In the genomic region with DNA sequence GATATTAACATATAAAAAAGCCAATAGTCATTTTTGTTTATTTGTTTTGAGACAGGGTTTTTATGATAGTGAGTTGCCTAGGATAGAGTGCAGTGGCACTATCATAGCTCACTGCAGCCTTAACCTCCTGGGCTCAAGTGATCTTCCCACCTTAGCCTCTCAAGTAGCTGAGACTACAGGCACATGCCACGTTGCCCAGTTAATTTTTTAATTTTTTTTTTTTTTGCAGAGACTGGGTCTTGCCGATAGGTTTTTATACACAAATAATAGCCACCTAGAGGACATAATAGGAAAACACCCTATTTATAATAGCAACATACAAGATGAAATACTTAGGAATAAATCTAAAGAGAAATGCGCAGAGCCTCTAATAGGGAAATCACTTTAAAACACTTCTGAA, we compare ENCODE assay signal across 9 cellular contexts. TPM values are rescaled to one million over a fixed set of nuclear protein-coding genes. Genes with fewer than 3 reads are reported as not detected.
DNase-seq lines count a peak whose midpoint lies in the region; ATAC-seq and TF ChIP-seq lines count a peak whose summit lies in the region.
"Had no signal": no experiment of that assay in that cellular context is flagged by ENCODE, and none has a peak within 500 bp of the region (broad histone marks: within the 10 kb centered on the region; RNA-seq: fewer than 3 reads in every experiment).

No MANE protein-coding gene starts in this region.

- H3K27me3 ChIP-seq in HCT116 (ENCODE audit: insufficient read depth, low read length), result no peaks in the 10 kb centered on the region
- no peaks in the 10 kb centered on the region for H3K27me3 ChIP-seq in left lung

- RAD21 ChIA-PET in HCT116 (lab: Charles Lee; ENCODE audit: low non-redundant PET in 1 of 2, low total read pairs in 2 of 2, uncharacterized antibody in 2 of 2, unreplicated experiment in 2 of 2), result no interaction called here

- H3K4me1 ChIP-seq in HCT116 (ENCODE audit: control insufficient read depth in 1 of 2, insufficient read depth in 2 of 2, low read length in 2 of 2), result peaks cover 0 to 2% of the 10 kb centered on the region in 2 experiments; a peak in 1 of 4 replicates
- peaks cover 9 to 12% of the 10 kb centered on the region in 2 donors for H3K4me1 ChIP-seq in left lung

- POLR2A ChIA-PET in HCT116 (lab: Charles Lee), result no interaction called here

- intact Hi-C loops in HCT116 (cut with micrococcal nuclease) (loop anchor here (10.0 kb wide), 1 partner anchor 675 kb away; no protein-coding TSS in a partner anchor), left lung (cut with DNase I) (no loop called here), lower leg skin (cut with DNase I; ENCODE audit: low total_unique reads) (no loop called here)
- intact Hi-C loops in activated T-helper 2 cell treated with anti-CD3 and anti-CD28 coated beads, Interferon-gamma antibody, Interleukin-2, Interleukin-4, amounts not matched to agents 10 μg/mL and 5 μg/mL and 100 μg/mL, durations not matched to agents 14 hours and 24 hours and 36 hours (cut with micrococcal nuclease), result no loop called here

- peaks cover 33% of the 10 kb centered on the region for H3K4me1 Mint-ChIP-seq in activated T-helper 2 cell treated with anti-CD3 and anti-CD28 coated beads, Interferon-gamma antibody, Interleukin-2, Interleukin-4, amounts not matched to agents 10 μg/mL and 5 μg/mL and 100 μg/mL, durations not matched to agents 14 hours and 24 hours and 36 hours (ENCODE audit: low read depth)

- H3K36me3 ChIP-seq in HCT116 (ENCODE audit: control insufficient read depth in 1 of 2, insufficient read depth in 2 of 2, low read length in 2 of 2), result peaks cover 33 to 44% of the 10 kb centered on the region in 2 experiments
- peaks cover 0 to 54% of the 10 kb centered on the region in 2 donors for H3K36me3 ChIP-seq in left lung

- H3K27ac ChIP-seq in HCT116 (ENCODE audit: low read depth, low read length) (peak overlapping the region; percentile 0; the same call in 1 of the 2 replicates), left lung (no peak overlapping the region)

- peaks cover 98% of the 10 kb centered on the region for H3K79me2 ChIP-seq in HCT116 (ENCODE audit: insufficient read depth, low read length)

- DNase-seq in AG10803 (ENCODE audit: low read depth) (peak; percentile 52), HCT116 (ENCODE audit: low read depth, low spot score) (no peak), astrocyte of the spinal cord (ENCODE audit: low read depth, low spot score) (peak; percentile 58), left lung (no peak), lower leg skin (ENCODE audit: low spot score in 2 of 2) (no peak), DMS79 (lab: John Stamatoyannopoulos, UW) (no peak), activated gamma-delta T cell treated with Interleukin-2 at 50 U/mL for 16 hours (no peak)
- DNase-seq in activated T-helper 2 cell treated with anti-CD3 and anti-CD28 coated beads, Interferon-gamma antibody, Interleukin-2, Interleukin-4, amounts not matched to agents 10 μg/mL and 5 μg/mL and 100 μg/mL, durations not matched to agents 14 hours and 24 hours and 36 hours (ENCODE audit: low spot score), result no peak
- DNase-seq: activated CD4-positive, alpha-beta T cell treated with anti-CD3 and anti-CD28 coated beads, Interleukin-2, amount 50 U/mL, for 4 hours had no signal

- ATAC-seq in HCT116 (peak; percentile 73), left lung (peak; percentile 50)

- peaks cover 62% of the 10 kb centered on the region for H3K36me3 Mint-ChIP-seq in activated T-helper 2 cell treated with anti-CD3 and anti-CD28 coated beads, Interferon-gamma antibody, Interleukin-2, Interleukin-4, amounts not matched to agents 10 μg/mL and 5 μg/mL and 100 μg/mL, durations not matched to agents 14 hours and 24 hours and 36 hours (ENCODE audit: low read depth)

- CTCF ChIA-PET in HCT116 (lab: Charles Lee), result interaction anchor here (0.7 to 1.3 kb wide), 4 partner anchors 10 to 98 kb away, joined by 3 to 4 read pairs (median 3); a partner anchor contains a TSS

- peaks cover 44% of the 10 kb centered on the region for H4K20me1 ChIP-seq in HCT116 (ENCODE audit: insufficient read depth)

- no peak overlapping the region for H3K4me3 Mint-ChIP-seq in activated T-helper 2 cell treated with anti-CD3 and anti-CD28 coated beads, Interferon-gamma antibody, Interleukin-2, Interleukin-4, amounts not matched to agents 10 μg/mL and 5 μg/mL and 100 μg/mL, durations not matched to agents 14 hours and 24 hours and 36 hours (ENCODE audit: low read depth)

- H3K4me2 ChIP-seq in HCT116 (ENCODE audit: low read length), result no peak overlapping the region

- no peak overlapping the region for H3K27ac Mint-ChIP-seq in activated T-helper 2 cell treated with anti-CD3 and anti-CD28 coated beads, Interferon-gamma antibody, Interleukin-2, Interleukin-4, amounts not matched to agents 10 μg/mL and 5 μg/mL and 100 μg/mL, durations not matched to agents 14 hours and 24 hours and 36 hours

- H3K9ac ChIP-seq in HCT116 (ENCODE audit: low read length), result no peak overlapping the region

- TF ChIP-seq CTCF in AG10803 (conservative IDR thresholded peaks at IDR 0.05; ENCODE audit: low read length) (peak; percentile 50), HCT116 (IDR thresholded peaks at IDR 0.05 in 2 of 3, conservative IDR thresholded peaks at IDR 0.05 in 1 of 3; ENCODE audit: borderline replicate concordance in 1 of 3, insufficient read depth in 1 of 3, low read depth in 2 of 3, low read length in 2 of 3) (peak; percentile 22 to 44 (median 31); a peak in 4 of 6 replicates), astrocyte of the spinal cord (IDR thresholded peaks at IDR 0.05; ENCODE audit: low read depth, low read length) (peak; percentile 30), left lung (IDR thresholded peaks at IDR 0.05) (peak; percentile 9 to 20), lower leg skin (IDR thresholded peaks at IDR 0.05) (no peak)

- in situ Hi-C loops in astrocyte of the spinal cord (cut with HindIII; ENCODE audit: low sequenced_read_pairs), result no loop called here

- TF ChIP-seq POLR2A in HCT116 (IDR thresholded peaks at IDR 0.05; ENCODE audit: borderline replicate concordance, extremely low read depth, insufficient read depth, insufficient read length) (no peak), lower leg skin (IDR thresholded peaks at IDR 0.05) (no peak)

- TF ChIP-seq RAD21 in HCT116 (IDR thresholded peaks at IDR 0.05; ENCODE audit: low read depth), result peak; percentile 29; the same call in 1 of the 2 replicates

- no peaks in the 10 kb centered on the region for H3K27me3 Mint-ChIP-seq in activated T-helper 2 cell treated with anti-CD3 and anti-CD28 coated beads, Interferon-gamma antibody, Interleukin-2, Interleukin-4, amounts not matched to agents 10 μg/mL and 5 μg/mL and 100 μg/mL, durations not matched to agents 14 hours and 24 hours and 36 hours (ENCODE audit: low read depth)

- no TSS peak for BruUV-seq in HCT116 (replicated peaks; lab: Mats Ljungman, UMichigan)

- no peak overlapping the region for H3K4me3 ChIP-seq in AG10803 (ENCODE audit: low read length)
- no peak overlapping the region for H3K4me3 ChIP-seq in HCT116 (replicated peaks in 1 of 2; ENCODE audit: low read depth in 1 of 2, low read length in 2 of 2)
- H3K4me3 ChIP-seq in astrocyte of the spinal cord (ENCODE audit: low read depth, low read length), result no peak overlapping the region
- H3K4me3 ChIP-seq in left lung, result no peak overlapping the region
- no peak overlapping the region for H3K4me3 ChIP-seq in lower leg skin (ENCODE audit: low read depth, poor library complexity, severe bottlenecking)

- no peaks in the 10 kb centered on the region for H3K9me2 ChIP-seq in HCT116 (ENCODE audit: insufficient read depth)

- no peak overlapping the region for H2AFZ ChIP-seq in HCT116 (ENCODE audit: low read depth, low read length, poor library complexity, severe bottlenecking)

- no peaks in the 10 kb centered on the region for H3K9me3 Mint-ChIP-seq in activated T-helper 2 cell treated with anti-CD3 and anti-CD28 coated beads, Interferon-gamma antibody, Interleukin-2, Interleukin-4, amounts not matched to agents 10 μg/mL and 5 μg/mL and 100 μg/mL, durations not matched to agents 14 hours and 24 hours and 36 hours

- WGBS in lower leg skin, 2 donors, result 32% methylated on average over 3 of the region's 3 CpGs

- H3K9me3 ChIP-seq in HCT116 (ENCODE audit: control insufficient read depth in 1 of 2, insufficient read depth in 1 of 2, low read depth in 1 of 2, low read length in 2 of 2), result no peaks in the 10 kb centered on the region
- H3K9me3 ChIP-seq in left lung, result no peaks in the 10 kb centered on the region

TF ChIP-seq in HCT116, 20 proteins besides CTCF, POLR2A, EP300 and RAD21:
- TF ChIP-seq FOSL1 (IDR thresholded peaks at IDR 0.05; ENCODE audit: low read depth), result no peak

RNA-seq across cellular contexts. Expression of a gene that starts 13.3 kb away (rescaled TPM):
- total RNA-seq in HCT116 (2021; ENCODE audit: unreplicated experiment), result 68.6 TPM
- 35.2 and 49.2 TPM in 2 replicates for polyA plus RNA-seq in HCT116 (2012)
- total RNA-seq in left lung, result 10 to 100 TPM; 58.9 to 77.1 TPM
- total RNA-seq in lower leg skin, result 10 to 100 TPM; 35.1 to 45.2 (median 42.3) TPM
- 127 and 135 TPM in 2 replicates for total RNA-seq in activated T-helper 2 cell treated with anti-CD3 and anti-CD28 coated beads, Interferon-gamma antibody, Interleukin-2, Interleukin-4, amounts not matched to agents 10 μg/mL and 5 μg/mL and 100 μg/mL, durations not matched to agents 14 hours and 24 hours and 36 hours

Comparison
In these comparisons a context has a peak if more than half of its experiments do, and no peak if none do; other contexts are left out.
1. DNase-seq: peak in AG10803 (single experiment) and astrocyte of the spinal cord (single experiment); none in HCT116 (single experiment), left lung (0 of 2), lower leg skin (0 of 2), DMS79 (single experiment), activated gamma-delta T cell treated with Interleukin-2 at 50 U/mL for 16 hours (single experiment) and activated T-helper 2 cell treated with anti-CD3 and anti-CD28 coated beads, Interferon-gamma antibody, Interleukin-2, Interleukin-4, amounts not matched to agents 10 μg/mL and 5 μg/mL and 100 μg/mL, durations not matched to agents 14 hours and 24 hours and 36 hours (single experiment).
2. CTCF ChIP-seq: peak in AG10803 (single experiment), HCT116 (3 of 3), astrocyte of the spinal cord (single experiment) and left lung (2 of 2); none in lower leg skin (0 of 3).